In the genomic region with DNA sequence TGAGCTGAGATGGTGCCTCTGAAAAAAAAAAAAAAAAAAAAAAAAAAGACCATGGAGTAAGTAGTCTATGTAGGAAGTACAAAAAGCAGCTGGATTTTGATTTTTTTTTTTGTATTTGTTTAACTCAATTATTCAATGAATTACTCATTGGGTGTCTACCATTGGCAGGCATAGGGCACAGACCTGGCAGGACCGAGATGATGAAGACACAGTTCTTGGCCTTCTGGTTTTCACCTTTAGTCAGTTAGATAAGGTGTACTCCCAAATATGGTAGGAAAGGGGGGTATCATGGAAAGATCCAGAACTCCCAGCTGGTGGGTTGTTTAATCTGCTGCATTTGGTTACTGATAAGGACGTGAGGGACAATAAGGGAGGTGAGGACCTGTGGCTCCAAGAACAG, we compare ENCODE assay signal across 23 cellular contexts.
"Had no signal": no experiment of that assay in that cellular context is flagged by ENCODE, and none has a peak within 500 bp of the region (broad histone marks: within the 10 kb centered on the region; RNA-seq: fewer than 3 reads in every experiment).

No MANE protein-coding gene starts in this region.

- H3K27me3 Mint-ChIP-seq: dendritic cell treated with granulocyte-macrophage colony-stimulating factor and Interleukin-4, amounts not matched to agents 40 ng/mL and 50 ng/mL, for 4 days had no signal

- FAIRE-seq: endometrium, endothelial cell of umbilical vein, kidney had no signal

- H3K4me3 Mint-ChIP-seq: dendritic cell treated with granulocyte-macrophage colony-stimulating factor and Interleukin-4, amounts not matched to agents 40 ng/mL and 50 ng/mL, for 4 days; effector memory CD8-positive, alpha-beta T cell; endodermal cell; immature natural killer cell had no signal

- H3K4me3 ChIP-seq: colonic mucosa, esophagus muscularis mucosa, gastrocnemius medialis, heart left ventricle, hepatocyte, left lung, lower lobe of right lung had no signal

- ATAC-seq: effector memory CD8-positive, alpha-beta T cell; gastrocnemius medialis; heart left ventricle; left colon; left lung; left ventricle myocardium superior; lower lobe of right lung had no signal

- H3K36me3 ChIP-seq: colonic mucosa, gastrocnemius medialis, heart left ventricle, left lung, lower lobe of right lung had no signal

- H3K27ac ChIP-seq: colonic mucosa, esophagus muscularis mucosa, gastrocnemius medialis, heart left ventricle, hepatocyte, left lung, lower lobe of right lung had no signal

- H3K9me3 Mint-ChIP-seq: effector memory CD8-positive, alpha-beta T cell had no signal

- H3K4me1 ChIP-seq: colonic mucosa, gastrocnemius medialis, left lung, lower lobe of right lung had no signal

- DNase-seq: cerebellar nuclear complex; colonic mucosa; cortex of kidney; effector CD8-positive, alpha-beta T cell; effector memory CD8-positive, alpha-beta T cell; foreskin melanocyte; gastrocnemius medialis; hypothalamus; immature natural killer cell; kidney; kidney glomerular epithelial cell; left lung; left ventricle myocardium superior; lower lobe of right lung; midbrain had no signal

- H3K27ac Mint-ChIP-seq: dendritic cell treated with granulocyte-macrophage colony-stimulating factor and Interleukin-4, amounts not matched to agents 40 ng/mL and 50 ng/mL, for 4 days; effector memory CD8-positive, alpha-beta T cell; endodermal cell; immature natural killer cell had no signal

- H3K9me3 ChIP-seq: colonic mucosa, gastrocnemius medialis, left lung had no signal

- H3K27me3 ChIP-seq: colonic mucosa, esophagus muscularis mucosa, gastrocnemius medialis, heart left ventricle, hepatocyte, left lung had no signal

- H3K4me1 Mint-ChIP-seq: immature natural killer cell had no signal
